Comparison of ENCODE assay signal across 16 cellular contexts in genomic region chr12:9735601-9736000, GRCh38.
"Had no signal": no experiment of that assay in that cellular context is flagged by ENCODE, and none has a peak within 500 bp of the region (broad histone marks: within the 10 kb centered on the region; RNA-seq: fewer than 3 reads in every experiment).

No MANE protein-coding gene starts in this region.

- H3K27ac ChIP-seq: epithelial cell of prostate, gastroesophageal sphincter, left lung had no signal

- H3K9me3 Mint-ChIP-seq: effector memory CD8-positive, alpha-beta T cell had no signal

- H3K36me3 ChIP-seq: gastroesophageal sphincter, left lung, spleen, transverse colon had no signal

- H3K27me3 ChIP-seq: gastroesophageal sphincter, left lung, spleen, transverse colon had no signal

- H3K4me3 Mint-ChIP-seq: activated naive CD4-positive, alpha-beta T cell treated with anti-CD3 and anti-CD28 coated beads, Interleukin-2, amount 10 ng/mL, durations not matched to agents 7 days and 5 days had no signal

- H3K4me3 ChIP-seq: gastroesophageal sphincter, left lung, spleen, transverse colon had no signal

- ATAC-seq: effector memory CD8-positive, alpha-beta T cell; gastroesophageal sphincter; left lung; sciatic nerve had no signal

- H3K9me3 ChIP-seq: gastroesophageal sphincter, left lung, spleen, transverse colon had no signal

- H3K27me3 Mint-ChIP-seq: activated naive CD4-positive, alpha-beta T cell treated with anti-CD3 and anti-CD28 coated beads, Interleukin-2, amount 10 ng/mL, durations not matched to agents 7 days and 5 days; effector memory CD8-positive, alpha-beta T cell had no signal

- DNase-seq: activated CD4-positive, alpha-beta T cell treated with anti-CD3 and anti-CD28 coated beads, Interleukin-2, amount 50 U/mL, for 1 hour; activated CD4-positive, CD25-positive, alpha-beta regulatory T cell; activated naive CD4-positive, alpha-beta T cell treated with anti-CD3 and anti-CD28 coated beads, Interleukin-2, amount 10 ng/mL, durations not matched to agents 7 days and 5 days; activated T-cell treated with anti-CD3 and anti-CD28 coated beads for 4 hours; cortex of kidney; effector memory CD8-positive, alpha-beta T cell; left lung; mesendoderm; spleen; stimulated activated CD4-positive, alpha-beta T cell treated with anti-CD3 and anti-CD28 coated beads, Interleukin-1b, Interleukin-23, amount 100 ng/mL, for 48 hours; stimulated activated naive CD4-positive, alpha-beta T cell; substantia nigra; transverse colon had no signal
